Comparison of ENCODE assay signal across 7 cellular contexts in genomic region chr16:8958344-8958808, GRCh38. TPM values are rescaled to one million over a fixed set of nuclear protein-coding genes. Genes with fewer than 3 reads are reported as not detected.
DNase-seq lines count a peak whose midpoint lies in the region; ATAC-seq, FAIRE-seq and TF ChIP-seq lines count a peak whose summit lies in the region.

No MANE protein-coding gene starts in this region.

- no peak overlapping the region for H2AFZ ChIP-seq in neuronal stem cell (ENCODE audit: low read length)

- H3K27me3 ChIP-seq in endodermal cell (ENCODE audit: control insufficient read depth, insufficient read depth, low read length, poor library complexity, severe bottlenecking): no peaks in the 10 kb centered on the region
- H3K27me3 ChIP-seq in neuronal stem cell (ENCODE audit: control insufficient read depth in 3 of 3, insufficient read depth in 3 of 3, low read depth in 1 of 3, low read length in 3 of 3): no peaks in the 10 kb centered on the region

- H3K4me3 ChIP-seq in endodermal cell (ENCODE audit: low read length): no peak overlapping the region
- H3K4me3 ChIP-seq in neuronal stem cell (ENCODE audit: low read length in 2 of 2): no peak overlapping the region

- peak overlapping the region; percentile 53 for H3K18ac ChIP-seq in neuronal stem cell (ENCODE audit: low read length)

- no peaks in the 10 kb centered on the region for H3K36me3 Mint-ChIP-seq in endodermal cell (ENCODE audit: low read depth)

- H2AK5ac ChIP-seq in neuronal stem cell (ENCODE audit: low read depth, low read length): no peak overlapping the region

- no peak overlapping the region for H3K4ac ChIP-seq in neuronal stem cell (ENCODE audit: low read length)

- no peak for FAIRE-seq in H54 (lab: Jason Lieb, UNC)

- no peak overlapping the region for H3K9ac ChIP-seq in endodermal cell (ENCODE audit: extremely low read depth, low read length, poor library complexity, severe bottlenecking)
- H3K9ac ChIP-seq in neuronal stem cell (ENCODE audit: low read depth, low read length, poor library complexity): peak overlapping the region; percentile 63

- H3K27me3 Mint-ChIP-seq in endodermal cell (ENCODE audit: insufficient read depth): no peaks in the 10 kb centered on the region

- no peak overlapping the region for H2BK120ac ChIP-seq in neuronal stem cell (ENCODE audit: low read depth, low read length)

- H3K36me3 ChIP-seq in endodermal cell (ENCODE audit: control insufficient read depth, insufficient read depth, low read length) (no peaks in the 10 kb centered on the region), neuronal stem cell (replicated peaks in 1 of 2; ENCODE audit: control insufficient read depth in 2 of 2, insufficient read depth in 2 of 2, low read length in 2 of 2) (no peaks in the 10 kb centered on the region)

- no peak overlapping the region for H3K27ac ChIP-seq in endodermal cell (ENCODE audit: low read depth, low read length)
- no peak overlapping the region for H3K27ac ChIP-seq in neuronal stem cell (replicated peaks; ENCODE audit: low read length)

- H2BK15ac ChIP-seq in neuronal stem cell (ENCODE audit: low read length): no peak overlapping the region

- no peak overlapping the region for H4K91ac ChIP-seq in neuronal stem cell (ENCODE audit: low read depth, low read length, poor library complexity)

- H3K4me1 Mint-ChIP-seq in endodermal cell: peaks cover 60% of the 10 kb centered on the region

- H3K23ac ChIP-seq in neuronal stem cell (ENCODE audit: low read depth, low read length, poor library complexity): peak overlapping the region; percentile 60

- TF ChIP-seq CTCF in endodermal cell (conservative IDR thresholded peaks at IDR 0.05): no peak

- peak overlapping the region; percentile 14 for H3K14ac ChIP-seq in neuronal stem cell (ENCODE audit: low read length)

- H3K79me1 ChIP-seq in neuronal stem cell (ENCODE audit: low read depth, low read length): peaks cover 27% of the 10 kb centered on the region

- H3K4me1 ChIP-seq in endodermal cell (ENCODE audit: control insufficient read depth, insufficient read depth, low read length): peaks cover 12% of the 10 kb centered on the region
- peaks cover 24 to 41% of the 10 kb centered on the region in 2 donors for H3K4me1 ChIP-seq in neuronal stem cell (ENCODE audit: control insufficient read depth in 2 of 2, insufficient read depth in 1 of 2, low read depth in 1 of 2, low read length in 2 of 2)

- no peak overlapping the region for H2BK5ac ChIP-seq in neuronal stem cell (ENCODE audit: low read length)

- ATAC-seq in GM18907 (IDR thresholded peaks at IDR 0.05; ENCODE audit: unreplicated experiment): no peak

- no peaks in the 10 kb centered on the region for H3K9me3 Mint-ChIP-seq in endodermal cell

- H2BK12ac ChIP-seq in neuronal stem cell (ENCODE audit: low read length): no peak overlapping the region

- H3K9me3 ChIP-seq in endodermal cell (ENCODE audit: control insufficient read depth, low read length): no peaks in the 10 kb centered on the region
- H3K9me3 ChIP-seq in neuronal stem cell (replicated peaks in 1 of 2; ENCODE audit: control insufficient read depth in 2 of 2, insufficient read depth in 1 of 2, low read depth in 1 of 2, low read length in 2 of 2): no peaks in the 10 kb centered on the region

- no peak overlapping the region for H3K4me2 ChIP-seq in neuronal stem cell (ENCODE audit: insufficient read depth, low read length, poor library complexity, severe bottlenecking)

- WGBS in endodermal cell (ENCODE audit: insufficient coverage in 1 of 2, insufficient read length in 1 of 2), 2 experiments: 73 to 77% methylated on average over 9 of the region's 9 CpGs
- no CpG with 5 or more reads among the region's 9 CpGs for WGBS in neuronal stem cell (ENCODE audit: extremely low coverage in 2 of 2, insufficient read length in 2 of 2, insufficient replicate concordance in 1 of 2), 2 donors

- H3K27ac Mint-ChIP-seq in endodermal cell: peak overlapping the region; percentile 66

- TF ChIP-seq POLR2A in H54 (IDR thresholded peaks at IDR 0.05; ENCODE audit: low read depth, low read length): no peak

- H4K8ac ChIP-seq in neuronal stem cell (ENCODE audit: low read depth, low read length): no peak overlapping the region

- H3K4me3 Mint-ChIP-seq in endodermal cell: no peak overlapping the region

- DNase-seq in H54 (ENCODE audit: insufficient read length, low spot score) (peak; percentile 63), RPMI8226 (peak; percentile 47), endodermal cell (peak; percentile 59), neuronal stem cell (ENCODE audit: low spot score) (no peak), GM19240 (ENCODE audit: insufficient read length, low spot score) (no peak), DMS79 treated with DMSO at 0.1 percent for 48 hours (lab: John Stamatoyannopoulos, UW) (no peak)

RNA-seq across cellular contexts. Expression of gene USP7, which starts 5.3 kb away (rescaled TPM):
- total RNA-seq in endodermal cell: 100 to 1,000 TPM; 114 to 140 TPM
- polyA plus RNA-seq in endodermal cell (2013, experiment 1 of 2): 101 TPM
- 95.6 TPM for polyA plus RNA-seq in endodermal cell (2013, experiment 2 of 2)
- 54.4 TPM for polyA plus RNA-seq in neuronal stem cell (2013, experiment 1 of 2)
- 53.1 TPM for polyA plus RNA-seq in neuronal stem cell (2013, experiment 2 of 2)

Comparison
In these comparisons a context has a peak if more than half of its experiments do, and no peak if none do; other contexts are left out.
1. DNase-seq: peak in H54 (single experiment), RPMI8226 (single experiment) and endodermal cell (single experiment); none in neuronal stem cell (single experiment), GM19240 (single experiment) and DMS79 treated with DMSO at 0.1 percent for 48 hours (single experiment).